Comparison of ENCODE assay signal across 8 cellular contexts in genomic region chr3:196640501-196640968, GRCh38. TPM values are rescaled to one million over a fixed set of nuclear protein-coding genes. Genes with fewer than 3 reads are reported as not detected.
DNase-seq lines count a peak whose midpoint lies in the region; ATAC-seq and TF ChIP-seq lines count a peak whose summit lies in the region.

No MANE protein-coding gene starts in this region.

- H3K4me3 ChIP-seq in heart right ventricle (peak overlapping the region; percentile 40 to 86 (median 68)), upper lobe of right lung (peak overlapping the region; percentile 70), body of pancreas (no peak overlapping the region)

- H3K9me3 Mint-ChIP-seq in activated T-cell treated with anti-CD3 and anti-CD28 coated beads, Interleukin-2, amount 50 U/mL, for 24 hours: no peaks in the 10 kb centered on the region
- peaks cover 0 to 3% (median 0%) of the 10 kb centered on the region in 6 donors for H3K9me3 Mint-ChIP-seq in immature natural killer cell

- ATAC-seq in heart right ventricle: peak in 3 of 8 donors; percentile 5 to 19 (median 14)
- no peak for ATAC-seq in Right ventricle myocardium superior (ENCODE audit: poor library complexity)
- no peak for ATAC-seq in upper lobe of right lung
- no peak for ATAC-seq in body of pancreas

- H3K4me1 ChIP-seq in heart right ventricle: peaks cover 0 to 83% (median 12%) of the 10 kb centered on the region in 9 donors
- H3K4me1 ChIP-seq in upper lobe of right lung: peaks cover 7% of the 10 kb centered on the region
- H3K4me1 ChIP-seq in body of pancreas: peaks cover 8% of the 10 kb centered on the region

- peaks cover 79% of the 10 kb centered on the region for H3K4me1 Mint-ChIP-seq in activated T-cell treated with anti-CD3 and anti-CD28 coated beads, Interleukin-2, amount 50 U/mL, for 24 hours (ENCODE audit: low read depth)
- H3K4me1 Mint-ChIP-seq in immature natural killer cell: peaks cover 91 to 97% of the 10 kb centered on the region in 2 donors

- TF ChIP-seq CTCF in heart right ventricle (IDR thresholded peaks at IDR 0.05) (no peak), upper lobe of right lung (IDR thresholded peaks at IDR 0.05) (no peak), body of pancreas (IDR thresholded peaks at IDR 0.05) (no peak)

- intact Hi-C loops in heart right ventricle (cut with DNase I): no loop called here
- intact Hi-C loops in Right ventricle myocardium superior (cut with DNase I): no loop called here
- intact Hi-C loops in upper lobe of right lung (cut with DNase I): no loop called here
- intact Hi-C loops in body of pancreas (cut with DNase I): no loop called here

- peaks cover 0 to 28% (median 12%) of the 10 kb centered on the region in 7 donors for H3K27me3 ChIP-seq in heart right ventricle
- no peaks in the 10 kb centered on the region for H3K27me3 ChIP-seq in upper lobe of right lung
- H3K27me3 ChIP-seq in body of pancreas: no peaks in the 10 kb centered on the region

- H3K36me3 ChIP-seq in heart right ventricle (peaks cover 0 to 22% (median 0%) of the 10 kb centered on the region in 9 donors), upper lobe of right lung (no peaks in the 10 kb centered on the region), body of pancreas (replicated peaks in 1 of 2; ENCODE audit: insufficient read depth in 1 of 2, low read depth in 2 of 2) (no peaks in the 10 kb centered on the region)

- no peak for TF ChIP-seq POLR2A in body of pancreas (IDR thresholded peaks at IDR 0.05)

- H3K27me3 Mint-ChIP-seq in activated T-cell treated with anti-CD3 and anti-CD28 coated beads, Interleukin-2, amount 50 U/mL, for 24 hours: no peaks in the 10 kb centered on the region
- peaks cover 12 to 16% (median 13%) of the 10 kb centered on the region in 3 donors for H3K27me3 Mint-ChIP-seq in immature natural killer cell (ENCODE audit: low read depth in 3 of 3)

- H3K36me3 Mint-ChIP-seq in activated T-cell treated with anti-CD3 and anti-CD28 coated beads, Interleukin-2, amount 50 U/mL, for 24 hours (ENCODE audit: low read depth): peaks cover 52% of the 10 kb centered on the region
- H3K36me3 Mint-ChIP-seq in immature natural killer cell: peaks cover 3 to 22% (median 4%) of the 10 kb centered on the region in 3 donors

- H3K27ac ChIP-seq in heart right ventricle (peak overlapping the region in 9 of 10 donors; percentile 68 to 94 (median 78)), upper lobe of right lung (peak overlapping the region; percentile 87), body of pancreas (peak overlapping the region in 1 of 4 donors; percentile 70)

- no peaks in the 10 kb centered on the region for H3K9me3 ChIP-seq in heart right ventricle
- no peaks in the 10 kb centered on the region for H3K9me3 ChIP-seq in upper lobe of right lung
- H3K9me3 ChIP-seq in body of pancreas: no peaks in the 10 kb centered on the region

- peak overlapping the region; percentile 87 for H3K4me3 Mint-ChIP-seq in activated T-cell treated with anti-CD3 and anti-CD28 coated beads, Interleukin-2, amount 50 U/mL, for 24 hours
- peak overlapping the region; percentile 86 to 98 (median 91) for H3K4me3 Mint-ChIP-seq in immature natural killer cell

- peak overlapping the region; percentile 94 for H3K27ac Mint-ChIP-seq in activated T-cell treated with anti-CD3 and anti-CD28 coated beads, Interleukin-2, amount 50 U/mL, for 24 hours
- H3K27ac Mint-ChIP-seq in immature natural killer cell: peak overlapping the region; percentile 88 to 100 (median 98)

- DNase-seq in heart right ventricle (no peak), Right ventricle myocardium superior (no peak), immature natural killer cell (peak in 1 of 3 donors; percentile 37), upper lobe of right lung (peak; percentile 63), activated gamma-delta T cell (lab: John Stamatoyannopoulos, UW) (no peak), NCI-H345 (lab: John Stamatoyannopoulos, UW) (no peak), body of pancreas (no peak)
- DNase-seq in activated T-cell treated with anti-CD3 and anti-CD28 coated beads, Interleukin-2, amount 50 U/mL, for 24 hours: peak; percentile 63

- WGBS in heart right ventricle, 2 donors: 54 to 63% methylated on average over 20 of the region's 20 CpGs
- 49 to 75% methylated on average over 15 to 19 of the region's 20 CpGs for WGBS in body of pancreas, 2 donors

RNA-seq across cellular contexts. Expression of gene NRROS, which starts 1.0 kb away (rescaled TPM):
- 10 to 100 TPM in 1 of 10 donors, 1 to 10 TPM in 9; 1.1 to 11.7 (median 3.0) TPM for total RNA-seq in heart right ventricle
- polyA plus RNA-seq in heart right ventricle: 1 to 10 TPM; 2.5 to 2.7 TPM
- total RNA-seq in Right ventricle myocardium superior: 2.4 TPM
- polyA plus RNA-seq in immature natural killer cell: 10 to 100 TPM in 1 of 3 donors, 1 to 10 TPM in 2; 6.3 to 14.1 (median 8.0) TPM
- total RNA-seq in upper lobe of right lung: 19.5 TPM
- total RNA-seq in body of pancreas: 1 to 10 TPM in 1 of 2 donors, under 1 TPM in 1; 0.66 to 1.8 TPM

Comparison
In these comparisons a context has a peak if more than half of its experiments do, and no peak if none do; other contexts are left out.
1. DNase-seq: peak in activated T-cell treated with anti-CD3 and anti-CD28 coated beads, Interleukin-2, amount 50 U/mL, for 24 hours (single experiment) and upper lobe of right lung (single experiment); none in heart right ventricle (0 of 2), Right ventricle myocardium superior (single experiment), activated gamma-delta T cell (single experiment), NCI-H345 (single experiment) and body of pancreas (0 of 4).
2. H3K4me3 ChIP-seq: peak in heart right ventricle (10 of 10) and upper lobe of right lung (single experiment); none in body of pancreas (0 of 2).